In genomic region chr1:223175633-223176032, GRCh38 we compare ENCODE assay signal across 1 cellular context.
A peak's percentile ranks its signal among the peaks of the same experiment; 100 is the strongest.
TF ChIP-seq lines count a peak whose summit lies in the region.

No MANE protein-coding gene starts in this region.

TF ChIP-seq in K562, 482 proteins besides CTCF, POLR2A, EP300 and RAD21:
- TF ChIP-seq, protein P1, sequence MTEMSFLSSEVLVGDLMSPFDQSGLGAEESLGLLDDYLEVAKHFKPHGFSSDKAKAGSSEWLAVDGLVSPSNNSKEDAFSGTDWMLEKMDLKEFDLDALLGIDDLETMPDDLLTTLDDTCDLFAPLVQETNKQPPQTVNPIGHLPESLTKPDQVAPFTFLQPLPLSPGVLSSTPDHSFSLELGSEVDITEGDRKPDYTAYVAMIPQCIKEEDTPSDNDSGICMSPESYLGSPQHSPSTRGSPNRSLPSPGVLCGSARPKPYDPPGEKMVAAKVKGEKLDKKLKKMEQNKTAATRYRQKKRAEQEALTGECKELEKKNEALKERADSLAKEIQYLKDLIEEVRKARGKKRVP (CRISPR knock-in tag; IDR thresholded peaks at IDR 0.05) = no peak
- TF ChIP-seq SPI1 (IDR thresholded peaks at IDR 0.05; ENCODE audit: borderline replicate concordance, low read depth, low read length) = peak; percentile 37; the same call in 1 of the 2 replicates
- no peak for TF ChIP-seq TEAD4 (IDR thresholded peaks at IDR 0.05; ENCODE audit: low read length)
- no peak for TF ChIP-seq TEAD4 (CRISPR knock-in tag; IDR thresholded peaks at IDR 0.05; ENCODE audit: borderline replicate concordance)
